ENCODE assay signal across 2 cellular contexts in the genomic region with DNA sequence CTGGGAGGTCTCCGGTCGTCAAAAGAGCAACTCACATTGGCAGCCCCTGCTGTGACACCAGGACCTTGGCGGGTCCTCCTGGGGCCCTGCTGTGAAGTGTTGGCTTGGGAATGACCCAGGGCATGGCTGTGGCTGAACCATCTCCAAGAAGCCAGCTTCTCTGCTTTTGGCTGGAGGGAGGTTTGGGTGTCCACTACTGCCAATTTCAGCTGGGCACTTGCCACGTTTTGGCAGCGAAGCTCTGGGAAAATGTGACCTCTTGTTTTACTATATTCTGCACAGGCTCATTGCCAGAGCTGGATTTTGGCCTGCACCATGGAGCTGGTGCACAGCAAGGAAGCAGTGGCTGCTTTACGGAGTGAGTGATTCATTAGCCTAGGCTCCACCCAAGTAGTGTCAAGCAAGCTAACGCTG.
TF ChIP-seq lines count a peak whose summit lies in the region.

No MANE protein-coding gene starts in this region.

TF ChIP-seq in H1, 55 proteins besides CTCF, POLR2A, EP300 and RAD21:
- TF ChIP-seq KDM1A (IDR thresholded peaks at IDR 0.05; ENCODE audit: borderline replicate concordance, low read length), result no peak
- TF ChIP-seq SIRT6 (IDR thresholded peaks at IDR 0.05; ENCODE audit: low read length), result no peak
- no peak for TF ChIP-seq SIX5 (IDR thresholded peaks at IDR 0.05; ENCODE audit: low read depth, low read length)
- TF ChIP-seq TEAD4 (IDR thresholded peaks at IDR 0.05; ENCODE audit: low read depth, low read length), result no peak
- no peak for TF ChIP-seq SIN3A (conservative IDR thresholded peaks at IDR 0.05 in 1 of 2, IDR thresholded peaks at IDR 0.05 in 1 of 2; ENCODE audit: low read depth in 1 of 2, low read length in 2 of 2)
- no peak for TF ChIP-seq BRCA1 (IDR thresholded peaks at IDR 0.05; ENCODE audit: low read depth, low read length)

TF ChIP-seq in HepG2, 621 proteins besides CTCF, POLR2A, EP300 and RAD21:
- TF ChIP-seq ZNF564 (CRISPR knock-in tag; IDR thresholded peaks at IDR 0.05) (no peak), SMYD3 (CRISPR knock-in tag; IDR thresholded peaks at IDR 0.05) (no peak), TAF1 (CRISPR knock-in tag; IDR thresholded peaks at IDR 0.05) (no peak)
